Comparison of ENCODE assay signal across 16 cellular contexts in genomic region chr15:75832114-75832513, GRCh38. TPM values are rescaled to one million over a fixed set of nuclear protein-coding genes. Genes with fewer than 3 reads are reported as not detected.
DNase-seq lines count a peak whose midpoint lies in the region; FAIRE-seq and TF ChIP-seq lines count a peak whose summit lies in the region.
"Had no signal": no experiment of that assay in that cellular context is flagged by ENCODE, and none has a peak within 500 bp of the region (broad histone marks: within the 10 kb centered on the region; RNA-seq: fewer than 3 reads in every experiment).

No MANE protein-coding gene starts in this region.

- H3K4me2 ChIP-seq in Loucy (ENCODE audit: low read depth, low read length, poor library complexity, severe bottlenecking): no peak overlapping the region
- peak overlapping the region; percentile 70 for H3K4me2 ChIP-seq in neural progenitor cell

- no peaks in the 10 kb centered on the region for H3K9me3 Mint-ChIP-seq in neural progenitor cell
- H3K9me3 Mint-ChIP-seq: CD14-positive monocyte had no signal

- H3K9me2 ChIP-seq in Loucy (replicated peaks; ENCODE audit: low read depth, low read length): no peaks in the 10 kb centered on the region

- no peak overlapping the region for H3K4me3 Mint-ChIP-seq in neural progenitor cell
- H3K4me3 Mint-ChIP-seq: CD14-positive monocyte had no signal

- H4K20me1 ChIP-seq in Loucy (ENCODE audit: insufficient read depth, low read length, poor library complexity, severe bottlenecking): no peaks in the 10 kb centered on the region
- peaks cover 3% of the 10 kb centered on the region for H4K20me1 ChIP-seq in neural progenitor cell (ENCODE audit: low read depth)

- H3K4me1 ChIP-seq in Loucy (ENCODE audit: insufficient read depth, low read length, poor library complexity, severe bottlenecking): peaks cover 24% of the 10 kb centered on the region
- peaks cover 42% of the 10 kb centered on the region for H3K4me1 ChIP-seq in neural progenitor cell
- H3K4me1 ChIP-seq: Peyer's patch had no signal

- H3K27me3 ChIP-seq in Loucy (ENCODE audit: insufficient read depth, low read length, poor library complexity, severe bottlenecking): no peaks in the 10 kb centered on the region
- no peaks in the 10 kb centered on the region for H3K27me3 ChIP-seq in bronchial epithelial cell (ENCODE audit: control insufficient read depth, insufficient read depth, low read length)
- H3K27me3 ChIP-seq in neural progenitor cell: peaks cover 18% of the 10 kb centered on the region
- H3K27me3 ChIP-seq: MG63, Peyer's patch had no signal

- H3K9ac ChIP-seq in Loucy (ENCODE audit: low read depth, low read length, poor library complexity, severe bottlenecking): no peak overlapping the region
- H3K9ac ChIP-seq in neural progenitor cell: no peak overlapping the region

- no peak for FAIRE-seq in bronchial epithelial cell (lab: Jason Lieb, UNC)
- FAIRE-seq: H54 had no signal

- H3K27me3 Mint-ChIP-seq in neural progenitor cell (ENCODE audit: insufficient read depth, low read depth): peaks cover 9% of the 10 kb centered on the region

- peaks cover 32% of the 10 kb centered on the region for H3K4me1 Mint-ChIP-seq in neural progenitor cell

- DNase-seq in bronchial epithelial cell (ENCODE audit: low read depth) (peak; percentile 31), neural progenitor cell (ENCODE audit: low spot score) (no peak), NCI-H2081 (lab: John Stamatoyannopoulos, UW) (no peak), NCI-H524 treated with DMSO at 0.1 percent for 48 hours (lab: John Stamatoyannopoulos, UW) (no peak), cerebellar cortex (ENCODE audit: low spot score) (no peak)
- no peak for DNase-seq in stimulated activated CD4-positive, alpha-beta T cell treated with anti-CD3 and anti-CD28 coated beads, Interleukin-4, amount 100 ng/mL, for 1 hour
- DNase-seq: DMS79 treated with DMSO at 0.1 percent for 48 hours, MG63, NCI-H1105, NCI-H2081 treated with DMSO at 0.1 percent for 48 hours, NCI-H446 treated with DMSO at 0.1 percent for 48 hours, Peyer's patch had no signal

- H2AFZ ChIP-seq in Loucy (ENCODE audit: low read length) (0 out of 2 replicates have a peak overlapping the region, but pooled peaks have one; percentile 62), neural progenitor cell (replicated peaks) (no peak overlapping the region)

- H3K79me2 ChIP-seq in Loucy (ENCODE audit: insufficient read depth, low read length) (no peaks in the 10 kb centered on the region), neural progenitor cell (ENCODE audit: low read depth) (no peaks in the 10 kb centered on the region)

- no peaks in the 10 kb centered on the region for H3K36me3 Mint-ChIP-seq in neural progenitor cell

- TF ChIP-seq CTCF in C4-2B (conservative IDR thresholded peaks at IDR 0.05) (no peak), Loucy (conservative IDR thresholded peaks at IDR 0.05; ENCODE audit: low read length) (no peak), bronchial epithelial cell (IDR thresholded peaks at IDR 0.05; ENCODE audit: insufficient read depth, low read length, severe bottlenecking) (no peak), neural progenitor cell (IDR thresholded peaks at IDR 0.05) (no peak)

- no peaks in the 10 kb centered on the region for H3K9me3 ChIP-seq in Loucy (ENCODE audit: insufficient read depth, low read depth, low read length)
- H3K9me3 ChIP-seq in neural progenitor cell (ENCODE audit: low read depth): no peaks in the 10 kb centered on the region
- H3K9me3 ChIP-seq: MG63, Peyer's patch had no signal

- no peaks in the 10 kb centered on the region for H3F3A ChIP-seq in Loucy (ENCODE audit: low read depth)
- H3F3A ChIP-seq in neural progenitor cell (ENCODE audit: low read depth): peaks cover 32% of the 10 kb centered on the region

- H3K27ac Mint-ChIP-seq in neural progenitor cell: no peak overlapping the region
- H3K27ac Mint-ChIP-seq: CD14-positive monocyte had no signal

- H3K4me3 ChIP-seq in Loucy (ENCODE audit: low read length, poor library complexity, severe bottlenecking) (no peak overlapping the region), bronchial epithelial cell (ENCODE audit: low read depth, low read length) (no peak overlapping the region), neural progenitor cell (peak overlapping the region; percentile 1)
- H3K4me3 ChIP-seq: MG63, Peyer's patch had no signal

- no peaks in the 10 kb centered on the region for H3K36me3 ChIP-seq in Loucy (ENCODE audit: insufficient read depth, low read length)
- no peaks in the 10 kb centered on the region for H3K36me3 ChIP-seq in bronchial epithelial cell (ENCODE audit: control insufficient read depth, insufficient read depth, low read length)
- no peaks in the 10 kb centered on the region for H3K36me3 ChIP-seq in neural progenitor cell
- H3K36me3 ChIP-seq: MG63, Peyer's patch had no signal

- H3K27ac ChIP-seq in C4-2B (peak overlapping the region; percentile 25; the same call in 1 of the 2 replicates), neural progenitor cell (peak overlapping the region; percentile 2)
- H3K27ac ChIP-seq: Peyer's patch had no signal

RNA-seq across cellular contexts. Expression of gene UBE2Q2, which starts 11.1 kb away (rescaled TPM):
- total RNA-seq in bronchial epithelial cell (28.8 and 32.1 TPM in 2 replicates), neural progenitor cell (ENCODE audit: low replicate concordance) (21.8 and 25.8 TPM in 2 replicates)
